ENCODE assay signal across 8 cellular contexts in the genomic region with DNA sequence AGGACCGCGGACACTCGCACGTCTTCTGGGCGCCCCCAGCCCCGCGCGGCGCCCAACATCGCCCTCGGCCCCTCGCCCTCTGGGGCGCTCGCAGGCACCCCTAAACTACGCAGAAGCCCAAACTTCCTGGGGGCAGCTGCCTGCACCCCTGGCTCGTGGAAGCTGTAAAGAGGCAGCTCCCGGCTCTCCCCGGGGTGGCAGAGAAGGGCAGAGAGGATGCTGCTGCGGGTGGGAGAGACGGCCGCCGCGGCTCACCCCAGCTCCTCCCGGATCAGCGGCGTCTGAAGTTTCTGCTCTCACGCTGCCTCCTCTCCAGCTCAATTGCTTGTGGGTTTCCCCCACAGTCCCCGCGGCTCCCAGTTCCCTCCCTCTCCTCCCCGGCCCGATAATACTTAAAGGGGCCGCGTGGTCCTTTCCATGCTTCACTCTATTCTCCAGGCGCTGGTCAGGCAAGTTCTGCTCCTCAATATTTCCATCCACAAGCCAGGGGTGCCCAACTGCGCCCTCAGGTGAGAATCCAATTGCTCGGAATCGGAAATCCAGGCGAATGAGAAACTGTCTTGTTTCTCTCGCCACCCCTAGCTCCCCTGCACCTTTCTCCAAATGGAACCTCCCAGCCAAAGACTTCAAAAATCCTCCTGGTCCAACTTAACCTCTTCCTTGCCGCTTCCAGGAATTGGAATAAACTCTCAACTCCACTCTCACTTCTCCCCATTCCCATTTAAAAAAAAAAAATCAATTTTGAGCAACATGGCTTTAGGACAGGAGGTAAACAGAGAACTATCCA.
DNase-seq lines count a peak whose midpoint lies in the region; ATAC-seq, FAIRE-seq and TF ChIP-seq lines count a peak whose summit lies in the region.

No MANE protein-coding gene starts in this region.

- H3K4me1 ChIP-seq in HEK293 (ENCODE audit: control insufficient read depth, insufficient read depth, low read length): peaks cover 2% of the 10 kb centered on the region; the same call in 1 of the 2 replicates

- no peaks in the 10 kb centered on the region for H3K9me3 Mint-ChIP-seq in nephron
- H3K9me3 Mint-ChIP-seq in activated T-helper 17 cell treated with anti-CD3 and anti-CD28 coated beads, Interleukin-2, amount 50 U/mL, for 72 hours: peaks cover 8% of the 10 kb centered on the region

- POLR2A ChIA-PET in HEK293 (lab: Yijun Ruan, JAX): interaction anchor here (0.6 to 2.5 kb wide), 15 partner anchors 8 to 473 kb away, joined by 3 to 10 read pairs (median 4); no protein-coding TSS in a partner anchor

- no peaks in the 10 kb centered on the region for H3K36me3 Mint-ChIP-seq in nephron (ENCODE audit: low read depth)
- no peaks in the 10 kb centered on the region for H3K36me3 Mint-ChIP-seq in activated T-helper 17 cell treated with anti-CD3 and anti-CD28 coated beads, Interleukin-2, amount 50 U/mL, for 72 hours (ENCODE audit: low read depth)

- ATAC-seq in activated T-helper 17 cell treated with anti-CD3 and anti-CD28 coated beads, Interleukin-2, amount 50 U/mL, for 72 hours (replicated peaks): no peak

- H3K4me3 Mint-ChIP-seq in nephron: no peak overlapping the region
- H3K4me3 Mint-ChIP-seq in activated T-helper 17 cell treated with anti-CD3 and anti-CD28 coated beads, Interleukin-2, amount 50 U/mL, for 72 hours: no peak overlapping the region

- H3K9me3 ChIP-seq in HEK293 (ENCODE audit: control insufficient read depth, insufficient read depth, low read depth, low read length): no peaks in the 10 kb centered on the region

- H3K27me3 Mint-ChIP-seq in nephron (ENCODE audit: low read depth): no peaks in the 10 kb centered on the region
- H3K27me3 Mint-ChIP-seq in activated T-helper 17 cell treated with anti-CD3 and anti-CD28 coated beads, Interleukin-2, amount 50 U/mL, for 72 hours: peaks cover 8% of the 10 kb centered on the region

- FAIRE-seq in frontal cortex (lab: Jason Lieb, UNC): no peak

- peak overlapping the region in 2 of 3 experiments; percentile 100 for H3K27ac Mint-ChIP-seq in nephron
- no peak overlapping the region for H3K27ac Mint-ChIP-seq in activated T-helper 17 cell treated with anti-CD3 and anti-CD28 coated beads, Interleukin-2, amount 50 U/mL, for 72 hours

- CTCF ChIA-PET in HEK293 (lab: Yijun Ruan, JAX): interaction anchor here (1.9 kb wide), 1 partner anchor 13 kb away, joined by 6 read pairs; no protein-coding TSS in a partner anchor

- H3K4me3 ChIP-seq in HEK293 (ENCODE audit: low read depth, low read length): peak overlapping the region; percentile 85

- TF ChIP-seq CTCF in HEK293 (tag by site-specific recombination; IDR thresholded peaks at IDR 0.05) (peak; percentile 37; the same call in 1 of the 2 replicates), nephron (IDR thresholded peaks at IDR 0.05; ENCODE audit: unreplicated experiment in 3 of 3) (no peak)

- peak overlapping the region; percentile 99 for H3K27ac ChIP-seq in HEK293 (ENCODE audit: extremely low read depth, low read depth, low read length)

- peak; percentile 94 for DNase-seq in DMS 273 (lab: John Stamatoyannopoulos, UW; ENCODE audit: unreplicated experiment)
- DNase-seq in NCI-H2171 treated with DMSO at 0.1 percent for 48 hours (lab: John Stamatoyannopoulos, UW): peak; percentile 77
- peak; percentile 48 for DNase-seq in activated CD8-positive, alpha-beta memory T cell treated with anti-CD3 and anti-CD28 coated beads, Interleukin-2, amount 50 U/mL, for 48 hours
- DNase-seq in frontal cortex (ENCODE audit: low spot score in 2 of 2): peak; percentile 68 to 71
- DNase-seq in cortex of kidney (lab: John Stamatoyannopoulos, UW): no peak

- no peaks in the 10 kb centered on the region for H3K36me3 ChIP-seq in HEK293 (ENCODE audit: control insufficient read depth in 2 of 2, insufficient read depth in 1 of 2, low read length in 2 of 2)

- H3K4me1 Mint-ChIP-seq in nephron: no peaks in the 10 kb centered on the region
- H3K4me1 Mint-ChIP-seq in activated T-helper 17 cell treated with anti-CD3 and anti-CD28 coated beads, Interleukin-2, amount 50 U/mL, for 72 hours: no peaks in the 10 kb centered on the region

TF ChIP-seq in HEK293, 187 proteins besides CTCF, POLR2A, EP300 and RAD21 (continues in another document):
- no peak for TF ChIP-seq SALL2 (tag by site-specific recombination; IDR thresholded peaks at IDR 0.05; ENCODE audit: borderline replicate concordance)
- TF ChIP-seq TSHZ1 (tag by site-specific recombination; IDR thresholded peaks at IDR 0.05; ENCODE audit: borderline replicate concordance): no peak
- TF ChIP-seq ZSCAN16 (tag by site-specific recombination; IDR thresholded peaks at IDR 0.05): no peak
- TF ChIP-seq ZBTB21 (tag by site-specific recombination; IDR thresholded peaks at IDR 0.05): no peak
- TF ChIP-seq KLF17 (tag by site-specific recombination; IDR thresholded peaks at IDR 0.05): no peak
- no peak for TF ChIP-seq ZNF324 (tag by site-specific recombination; IDR thresholded peaks at IDR 0.05)
- TF ChIP-seq ZNF10 (tag by site-specific recombination; IDR thresholded peaks at IDR 0.05): no peak
- TF ChIP-seq KLF16 (tag by site-specific recombination; IDR thresholded peaks at IDR 0.05): no peak
- no peak for TF ChIP-seq ZNF529 (tag by site-specific recombination; IDR thresholded peaks at IDR 0.05; ENCODE audit: insufficient replicate concordance)
- no peak for TF ChIP-seq ZNF704 (tag by site-specific recombination; IDR thresholded peaks at IDR 0.05)
- TF ChIP-seq ZNF433 (tag by site-specific recombination; IDR thresholded peaks at IDR 0.05; ENCODE audit: low read depth): no peak
- TF ChIP-seq, protein P1, sequence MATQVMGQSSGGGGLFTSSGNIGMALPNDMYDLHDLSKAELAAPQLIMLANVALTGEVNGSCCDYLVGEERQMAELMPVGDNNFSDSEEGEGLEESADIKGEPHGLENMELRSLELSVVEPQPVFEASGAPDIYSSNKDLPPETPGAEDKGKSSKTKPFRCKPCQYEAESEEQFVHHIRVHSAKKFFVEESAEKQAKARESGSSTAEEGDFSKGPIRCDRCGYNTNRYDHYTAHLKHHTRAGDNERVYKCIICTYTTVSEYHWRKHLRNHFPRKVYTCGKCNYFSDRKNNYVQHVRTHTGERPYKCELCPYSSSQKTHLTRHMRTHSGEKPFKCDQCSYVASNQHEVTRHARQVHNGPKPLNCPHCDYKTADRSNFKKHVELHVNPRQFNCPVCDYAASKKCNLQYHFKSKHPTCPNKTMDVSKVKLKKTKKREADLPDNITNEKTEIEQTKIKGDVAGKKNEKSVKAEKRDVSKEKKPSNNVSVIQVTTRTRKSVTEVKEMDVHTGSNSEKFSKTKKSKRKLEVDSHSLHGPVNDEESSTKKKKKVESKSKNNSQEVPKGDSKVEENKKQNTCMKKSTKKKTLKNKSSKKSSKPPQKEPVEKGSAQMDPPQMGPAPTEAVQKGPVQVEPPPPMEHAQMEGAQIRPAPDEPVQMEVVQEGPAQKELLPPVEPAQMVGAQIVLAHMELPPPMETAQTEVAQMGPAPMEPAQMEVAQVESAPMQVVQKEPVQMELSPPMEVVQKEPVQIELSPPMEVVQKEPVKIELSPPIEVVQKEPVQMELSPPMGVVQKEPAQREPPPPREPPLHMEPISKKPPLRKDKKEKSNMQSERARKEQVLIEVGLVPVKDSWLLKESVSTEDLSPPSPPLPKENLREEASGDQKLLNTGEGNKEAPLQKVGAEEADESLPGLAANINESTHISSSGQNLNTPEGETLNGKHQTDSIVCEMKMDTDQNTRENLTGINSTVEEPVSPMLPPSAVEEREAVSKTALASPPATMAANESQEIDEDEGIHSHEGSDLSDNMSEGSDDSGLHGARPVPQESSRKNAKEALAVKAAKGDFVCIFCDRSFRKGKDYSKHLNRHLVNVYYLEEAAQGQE (tag by site-specific recombination; IDR thresholded peaks at IDR 0.05): no peak
